ENCODE assay signal across 25 cellular contexts in the genomic region with DNA sequence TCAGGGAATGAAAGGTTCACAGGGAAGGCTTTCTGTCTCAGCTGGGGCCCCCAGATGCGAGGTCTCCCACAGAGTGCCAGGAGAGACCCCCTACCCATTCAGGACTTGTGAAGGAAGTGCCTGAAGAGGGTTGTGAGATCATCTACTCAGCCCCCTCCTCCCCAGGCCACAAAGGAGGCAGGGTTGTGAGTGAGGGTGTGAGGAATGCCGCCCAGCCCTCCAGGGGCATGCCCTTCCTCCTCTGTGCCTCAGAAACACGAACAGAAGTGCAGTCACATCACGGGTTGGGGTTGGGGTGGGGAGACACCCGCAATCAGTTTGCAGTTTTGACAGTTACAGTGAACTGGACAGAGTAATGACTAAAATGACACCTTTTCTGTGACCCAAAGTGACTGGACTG. TPM values are rescaled to one million over a fixed set of nuclear protein-coding genes. Genes with fewer than 3 reads are reported as not detected.
DNase-seq lines count a peak whose midpoint lies in the region; ATAC-seq, FAIRE-seq and TF ChIP-seq lines count a peak whose summit lies in the region.
"Had no signal": no experiment of that assay in that cellular context is flagged by ENCODE, and none has a peak within 500 bp of the region (broad histone marks: within the 10 kb centered on the region; RNA-seq: fewer than 3 reads in every experiment).

No MANE protein-coding gene starts in this region.

- H2AFZ ChIP-seq in PC-9 (no peak overlapping the region), OCI-LY7 (ENCODE audit: low read length) (no peak overlapping the region)

- FAIRE-seq in kidney (lab: Jason Lieb, UNC): no peak
- peak; percentile 90 for FAIRE-seq in urothelium cell line (lab: Jason Lieb, UNC)
- FAIRE-seq: colon, endometrium, G401.6, GM19239, pancreas had no signal

- peak overlapping the region; percentile 56 to 59 for H3K9ac ChIP-seq in kidney (ENCODE audit: low read length in 2 of 2)

- H3K4me3 ChIP-seq in heart right ventricle (no peak overlapping the region), PC-9 (peak overlapping the region; percentile 49; the same call in 1 of the 2 replicates), kidney (ENCODE audit: low read length in 2 of 2) (peak overlapping the region in 1 of 2 donors; percentile 41), OCI-LY7 (ENCODE audit: low read depth, low read length, poor library complexity, severe bottlenecking) (no peak overlapping the region)
- H3K4me3 ChIP-seq: pancreas, sigmoid colon, transverse colon had no signal

- POLR2A ChIA-PET in PC-9 (lab: Charles Lee; ENCODE audit: unreplicated experiment): interaction anchor here (0.9 kb wide), 1 partner anchor 22 kb away, joined by 5 read pairs; no protein-coding TSS in a partner anchor
- POLR2A ChIA-PET in OCI-LY7 (lab: Charles Lee): no interaction called here

- DNase-seq in left ventricle myocardium superior (peak; percentile 3), heart right ventricle (no peak), PC-9 (peak; percentile 81 to 90), kidney (peak; percentile 57), urothelium cell line (ENCODE audit: low spot score) (peak; percentile 47), HT-29 (ENCODE audit: low spot score) (no peak), OCI-LY7 (ENCODE audit: low spot score) (no peak)
- DNase-seq: activated B cell treated with CpG ODN at 0.5 μM for 24 hours; Caco-2; naive B cell; NCI-H1105 treated with DMSO at 0.1 percent for 48 hours; NCI-H2081 treated with DMSO at 0.1 percent for 48 hours; NCI-H510A; pancreas; SHP77 treated with DMSO at 0.1 percent for 48 hours; sigmoid colon; stimulated activated naive CD4-positive, alpha-beta T cell treated with Interleukin-2 at 50 U/mL for 16 hours; transverse colon had no signal

- H3F3A ChIP-seq in PC-9 (ENCODE audit: insufficient read depth, low read depth): peaks cover 91% of the 10 kb centered on the region

- H3K27ac ChIP-seq in heart right ventricle: no peak overlapping the region
- H3K27ac ChIP-seq in PC-9: peak overlapping the region; percentile 99
- H3K27ac ChIP-seq in kidney (ENCODE audit: low read depth in 2 of 2, low read length in 2 of 2): peak overlapping the region; percentile 73
- H3K27ac ChIP-seq in OCI-LY7 (ENCODE audit: low read depth, low read length, poor library complexity, severe bottlenecking): no peak overlapping the region
- H3K27ac ChIP-seq: pancreas, sigmoid colon, transverse colon had no signal

- H3K36me3 ChIP-seq in heart right ventricle: no peaks in the 10 kb centered on the region
- H3K36me3 ChIP-seq in PC-9 (ENCODE audit: low read depth): peaks cover 10% of the 10 kb centered on the region
- H3K36me3 ChIP-seq in kidney (ENCODE audit: control insufficient read depth in 1 of 2, insufficient read depth in 2 of 2, low read length in 2 of 2): peaks cover 3 to 5% of the 10 kb centered on the region in 2 donors
- no peaks in the 10 kb centered on the region for H3K36me3 ChIP-seq in OCI-LY7 (ENCODE audit: insufficient read depth, low read length)
- H3K36me3 ChIP-seq: pancreas, sigmoid colon, transverse colon had no signal

- ATAC-seq in left ventricle myocardium superior (no peak), heart right ventricle (no peak), GM21447 (IDR thresholded peaks at IDR 0.05; ENCODE audit: unreplicated experiment) (no peak)
- ATAC-seq: pancreas had no signal

- CTCF ChIA-PET in PC-9 (lab: Charles Lee): interaction anchor here (0.7 kb wide), 1 partner anchor 48 kb away, joined by 3 read pairs; no protein-coding TSS in a partner anchor
- CTCF ChIA-PET in OCI-LY7 (lab: Charles Lee; ENCODE audit: unreplicated experiment): no interaction called here

- H3K4me2 ChIP-seq in PC-9 (peak overlapping the region; percentile 85), OCI-LY7 (ENCODE audit: low read length) (no peak overlapping the region)

- no peaks in the 10 kb centered on the region for H4K20me1 ChIP-seq in PC-9 (ENCODE audit: insufficient read depth)
- no peaks in the 10 kb centered on the region for H4K20me1 ChIP-seq in OCI-LY7 (ENCODE audit: insufficient read depth, low read length)

- TF ChIP-seq CTCF in heart right ventricle (IDR thresholded peaks at IDR 0.05) (no peak), PC-9 (conservative IDR thresholded peaks at IDR 0.05) (0 out of 2 replicates have a peak, but pooled peaks have one; percentile 27), kidney (IDR thresholded peaks at IDR 0.05; ENCODE audit: borderline replicate concordance, extremely low read depth, insufficient read depth) (no peak), OCI-LY7 (conservative IDR thresholded peaks at IDR 0.05; ENCODE audit: low read length) (no peak)

- peaks cover 8 to 75% (median 71%) of the 10 kb centered on the region in 7 donors for H3K27me3 ChIP-seq in heart right ventricle
- no peaks in the 10 kb centered on the region for H3K27me3 ChIP-seq in PC-9 (ENCODE audit: insufficient read depth, low read depth)

- H3K79me2 ChIP-seq in PC-9 (ENCODE audit: low read depth): peaks cover 89% of the 10 kb centered on the region
- H3K79me2 ChIP-seq in OCI-LY7 (ENCODE audit: insufficient read depth, low read depth, low read length): no peaks in the 10 kb centered on the region

- 47 to 55% methylated on average over 5 of the region's 5 CpGs for WGBS in heart right ventricle, 2 donors

- H3K4me1 ChIP-seq in heart right ventricle: peaks cover 0 to 13% (median 4%) of the 10 kb centered on the region in 9 donors
- peaks cover 89% of the 10 kb centered on the region for H3K4me1 ChIP-seq in PC-9 (replicated peaks; ENCODE audit: insufficient read depth)
- H3K4me1 ChIP-seq in kidney (ENCODE audit: control insufficient read depth in 1 of 2, insufficient read depth in 1 of 2, low read depth in 1 of 2, low read length in 2 of 2): peaks cover 22 to 36% of the 10 kb centered on the region in 2 donors
- H3K4me1 ChIP-seq in OCI-LY7 (ENCODE audit: insufficient read depth, low read length, poor library complexity, severe bottlenecking): no peaks in the 10 kb centered on the region
- H3K4me1 ChIP-seq: Caco-2 had no signal

- H3K9me3 ChIP-seq in heart right ventricle (no peaks in the 10 kb centered on the region), PC-9 (ENCODE audit: insufficient read depth, low read depth) (no peaks in the 10 kb centered on the region), kidney (ENCODE audit: control insufficient read depth in 1 of 2, low read length in 2 of 2) (no peaks in the 10 kb centered on the region), OCI-LY7 (ENCODE audit: low read length) (no peaks in the 10 kb centered on the region)
- H3K9me3 ChIP-seq: Caco-2, pancreas, sigmoid colon, transverse colon had no signal

- H3K9me2 ChIP-seq in PC-9 (ENCODE audit: insufficient read depth) (no peaks in the 10 kb centered on the region), OCI-LY7 (ENCODE audit: insufficient read depth, low read length) (no peaks in the 10 kb centered on the region)

- intact Hi-C loops in left ventricle myocardium superior (cut with micrococcal nuclease) (no loop called here), heart right ventricle (cut with DNase I) (no loop called here), PC-9 (cut with micrococcal nuclease; ENCODE audit: unreplicated experiment) (loop anchor here (1.0 to 2.0 kb wide), 3 partner anchors 22 to 46 kb away; no protein-coding TSS in a partner anchor), kidney (cut with DNase I) (no loop called here), OCI-LY7 (cut with micrococcal nuclease; ENCODE audit: unreplicated experiment) (no loop called here)

- BruUV-seq in PC-9 (replicated peaks; lab: Mats Ljungman, UMichigan) (no TSS peak), OCI-LY7 (replicated peaks; lab: Mats Ljungman, UMichigan) (no TSS peak)

RNA-seq across cellular contexts. Expression of gene MAL, which starts 5.0 kb away (rescaled TPM):
- 3.9 TPM for total RNA-seq in left ventricle myocardium superior
- total RNA-seq in heart right ventricle: 10 to 100 TPM in 1 of 10 donors, 1 to 10 TPM in 9; 1.5 to 10.5 (median 3.0) TPM
- 1 to 10 TPM; 4.2 to 9.1 TPM for polyA plus RNA-seq in heart right ventricle
- 146 and 171 TPM in 2 replicates for total RNA-seq in PC-9 (2021)
- 477 TPM for total RNA-seq in kidney
- 1,006 TPM for polyA plus RNA-seq in kidney (ENCODE audit: insufficient read depth, low read depth, low replicate concordance)
- not detected in 2 replicates for total RNA-seq in HT-29 (2014; rRNA removed; shearing (Covaris generic))
- not detected in 2 replicates for total RNA-seq in OCI-LY7 (2014; rRNA removed; shearing (Covaris generic))
- total RNA-seq in OCI-LY7 (2022): not detected in 2 replicates
- total RNA-seq: activated B cell treated with CpG ODN at 0.5 μM for 24 hours, Caco-2, H4, lung microvascular endothelial cell had no signal

Comparison
In these comparisons a context has a peak if more than half of its experiments do, and no peak if none do; other contexts are left out.
1. DNase-seq: peak in left ventricle myocardium superior (single experiment), PC-9 (2 of 2), kidney (single experiment) and urothelium cell line (single experiment); none in heart right ventricle (0 of 2), HT-29 (single experiment) and OCI-LY7 (single experiment).
2. H3K27ac ChIP-seq: peak in PC-9 (single experiment) and kidney (2 of 2); none in heart right ventricle (0 of 10) and OCI-LY7 (single experiment).
3. RNA of gene MAL, which starts 5.0 kb away (total RNA-seq): 477 TPM in kidney (single experiment) and 146 to 171 TPM in PC-9; 3.9 TPM in left ventricle myocardium superior (single experiment), 1.5 to 10.5 TPM in heart right ventricle, not detected in HT-29 and not detected in OCI-LY7; every median in the first group is over 10 times any median in the second.